ENCODE assay signal across 8 cellular contexts in the genomic region with DNA sequence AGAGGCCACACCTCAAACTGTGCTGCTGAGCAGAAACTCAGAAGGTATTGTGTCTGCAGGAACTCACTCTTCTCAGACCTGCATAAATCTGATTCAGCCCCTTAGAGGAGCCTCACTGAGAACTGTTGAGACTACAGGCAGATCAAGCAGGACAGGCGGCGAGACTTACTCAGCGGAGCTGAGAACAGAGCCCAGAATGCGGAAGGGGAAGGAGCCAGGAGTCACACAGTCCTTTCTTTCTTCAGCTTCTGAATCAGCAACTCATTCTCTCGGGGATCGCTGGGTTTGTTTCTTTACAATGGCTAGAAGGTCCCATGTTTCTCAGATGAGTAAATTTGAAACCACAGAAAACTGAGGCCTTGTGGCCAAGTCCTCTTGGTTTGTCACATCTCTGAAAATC. TPM values are rescaled to one million over a fixed set of nuclear protein-coding genes. Genes with fewer than 3 reads are reported as not detected.
DNase-seq lines count a peak whose midpoint lies in the region; ATAC-seq, FAIRE-seq and TF ChIP-seq lines count a peak whose summit lies in the region.

No MANE protein-coding gene starts in this region.

- H3K4me3 ChIP-seq in SK-N-SH (ENCODE audit: low read depth in 2 of 2, low read length in 1 of 2) (no peak overlapping the region; a peak in 1 of 4 replicates), pancreas (no peak overlapping the region)

- H2AFZ ChIP-seq in SK-N-SH (ENCODE audit: low read depth) = peak overlapping the region; percentile 52; the same call in 1 of the 2 replicates

- H3K9me2 ChIP-seq in SK-N-SH = no peaks in the 10 kb centered on the region

- intact Hi-C loops in pancreas (cut with DNase I) = no loop called here

- DNase-seq in stimulated activated CD4-positive, alpha-beta T cell treated with anti-CD3 and anti-CD28 coated beads, Interleukin-15, amount 100 ng/mL, for 48 hours (ENCODE audit: low read depth in 2 of 2) = peak; percentile 28 to 32
- no peak for DNase-seq in stimulated activated CD4-positive, alpha-beta T cell treated with anti-CD3 and anti-CD28 coated beads, Interleukin-12 subunit alpha, Interleukin-12 subunit beta, amount 100 ng/mL, for 4 hours
- DNase-seq in SK-N-SH (no peak), fibroblast of peridontal ligament (ENCODE audit: extremely low read depth) (peak; percentile 93), pancreas (peak in 1 of 6 donors; percentile 41), DMS 273 (lab: John Stamatoyannopoulos, UW; ENCODE audit: unreplicated experiment) (no peak), NCI-H1092 (lab: John Stamatoyannopoulos, UW) (no peak)

- H3K9ac ChIP-seq in SK-N-SH = peak overlapping the region; percentile 36; the same call in 1 of the 2 replicates

- H3K27ac ChIP-seq in SK-N-SH (ENCODE audit: low read depth in 2 of 2, low read length in 1 of 2) = peak overlapping the region in 1 of 2 experiments; percentile 84; a peak in 2 of 4 replicates
- peak overlapping the region in 1 of 4 donors; percentile 2 for H3K27ac ChIP-seq in pancreas

- no peaks in the 10 kb centered on the region for H4K20me1 ChIP-seq in SK-N-SH (ENCODE audit: insufficient read depth)

- H3K4me2 ChIP-seq in SK-N-SH = peak overlapping the region; percentile 2; the same call in 1 of the 2 replicates

- TF ChIP-seq EP300 in SK-N-SH (IDR thresholded peaks at IDR 0.05; ENCODE audit: borderline replicate concordance in 1 of 2, low read depth in 1 of 2, low read length in 1 of 2) = no peak

- peaks cover 27% of the 10 kb centered on the region for H3F3A ChIP-seq in SK-N-SH (replicated peaks; ENCODE audit: insufficient read depth)

- peaks cover 0 to 41% of the 10 kb centered on the region in 2 experiments; a peak in 3 of 4 replicates for H3K4me1 ChIP-seq in SK-N-SH (ENCODE audit: control insufficient read depth in 1 of 2, insufficient read depth in 2 of 2, low read depth in 1 of 2, low read length in 1 of 2)
- H3K4me1 ChIP-seq in pancreas = no peaks in the 10 kb centered on the region

- no peak for FAIRE-seq in pancreas (lab: Jason Lieb, UNC)

- H3K9me3 ChIP-seq in SK-N-SH (no peaks in the 10 kb centered on the region), pancreas (no peaks in the 10 kb centered on the region)

- CTCF ChIA-PET in SK-N-SH (lab: Yijun Ruan, JAX) = interaction anchor here (1.3 kb wide), 1 partner anchor 38 kb away, joined by 3 read pairs; no protein-coding TSS in a partner anchor

- TF ChIP-seq CTCF in SK-N-SH (IDR thresholded peaks at IDR 0.05) = no peak
- no peak for TF ChIP-seq CTCF in pancreas (IDR thresholded peaks at IDR 0.05)

- ATAC-seq in HG02970 (IDR thresholded peaks at IDR 0.05; ENCODE audit: low FRiP score, unreplicated experiment) (peak; percentile 80), pancreas (peak in 3 of 4 donors; percentile 58 to 83 (median 78))

- TF ChIP-seq RAD21 in SK-N-SH (IDR thresholded peaks at IDR 0.05; ENCODE audit: low read length) = no peak

- 68% methylated on average over 6 of the region's 6 CpGs for WGBS in SK-N-SH (ENCODE audit: low lambda C conversion rate)
- WGBS in pancreas, 2 donors = 81 to 84% methylated on average over 6 of the region's 6 CpGs

- H3K36me3 ChIP-seq in SK-N-SH (replicated peaks in 1 of 2; ENCODE audit: control insufficient read depth in 1 of 2, insufficient read depth in 2 of 2, low read length in 1 of 2) (no peaks in the 10 kb centered on the region), pancreas (no peaks in the 10 kb centered on the region)

- H3K79me2 ChIP-seq in SK-N-SH (ENCODE audit: insufficient read depth) = no peaks in the 10 kb centered on the region

- POLR2A ChIA-PET in SK-N-SH (lab: Yijun Ruan, JAX) = no interaction called here

- H3K27me3 ChIP-seq in SK-N-SH (ENCODE audit: insufficient read depth) (no peaks in the 10 kb centered on the region), pancreas (no peaks in the 10 kb centered on the region)

TF ChIP-seq in SK-N-SH, 30 proteins besides CTCF, POLR2A, EP300 and RAD21:
- TF ChIP-seq EZH2phosphoT487 (IDR thresholded peaks at IDR 0.05; ENCODE audit: borderline replicate concordance, low read depth) = no peak
- TF ChIP-seq MXI1 (IDR thresholded peaks at IDR 0.05; ENCODE audit: low read depth, low read length) = no peak
- TF ChIP-seq FOXM1 (IDR thresholded peaks at IDR 0.05; ENCODE audit: low read depth) = no peak
- TF ChIP-seq YY1 (IDR thresholded peaks at IDR 0.05; ENCODE audit: low read depth) = no peak
- no peak for TF ChIP-seq RCOR1 (IDR thresholded peaks at IDR 0.05; ENCODE audit: low read length)
- peak; percentile 78 for TF ChIP-seq ELF1 (IDR thresholded peaks at IDR 0.05)
- no peak for TF ChIP-seq MAX (IDR thresholded peaks at IDR 0.05; ENCODE audit: low read depth)

RNA-seq across cellular contexts. Expression of gene EMP1, which starts 23.0 kb away (rescaled TPM):
- polyA plus RNA-seq in SK-N-SH (2012; rRNA removed) = 67.4 and 111 TPM in 2 replicates
- polyA plus RNA-seq in SK-N-SH (2012; cell fraction: cytosol; rRNA removed) = 53.2 and 70.1 TPM in 2 replicates
- polyA plus RNA-seq in SK-N-SH (2012; cell fraction: nucleus; rRNA removed) = 77.6 and 144 TPM in 2 replicates
- 10 to 100 TPM; 11.5 to 43.4 (median 31.4) TPM for total RNA-seq in pancreas
- 10 to 100 TPM in 1 of 2 donors, 1 to 10 TPM in 1; 5.8 to 10.2 TPM for polyA plus RNA-seq in pancreas

Comparison
In these comparisons a context has a peak if more than half of its experiments do, and no peak if none do; other contexts are left out.
1. DNase-seq: peak in stimulated activated CD4-positive, alpha-beta T cell treated with anti-CD3 and anti-CD28 coated beads, Interleukin-15, amount 100 ng/mL, for 48 hours (2 of 2) and fibroblast of peridontal ligament (single experiment); none in stimulated activated CD4-positive, alpha-beta T cell treated with anti-CD3 and anti-CD28 coated beads, Interleukin-12 subunit alpha, Interleukin-12 subunit beta, amount 100 ng/mL, for 4 hours (single experiment), SK-N-SH (single experiment), DMS 273 (single experiment) and NCI-H1092 (single experiment).